13 cellular contexts compared by ENCODE assay signal in genomic region chr12:52149651-52150241, GRCh38. TPM values are rescaled to one million over a fixed set of nuclear protein-coding genes. Genes with fewer than 3 reads are reported as not detected.
DNase-seq lines count a peak whose midpoint lies in the region; ATAC-seq and TF ChIP-seq lines count a peak whose summit lies in the region.
"Had no signal": no experiment of that assay in that cellular context is flagged by ENCODE, and none has a peak within 500 bp of the region (broad histone marks: within the 10 kb centered on the region; RNA-seq: fewer than 3 reads in every experiment).

No MANE protein-coding gene starts in this region.

- H2BK5ac ChIP-seq in trophoblast cell (ENCODE audit: low read depth, low read length, poor library complexity), result no peak overlapping the region

- TF ChIP-seq CTCF in Caco-2 (IDR thresholded peaks at IDR 0.05; ENCODE audit: insufficient read depth in 1 of 2, low read depth in 1 of 2, low read length in 1 of 2, severe bottlenecking in 1 of 2, unreplicated experiment in 1 of 2) (no peak), Panc1 (IDR thresholded peaks at IDR 0.05) (no peak), epithelial cell of esophagus (IDR thresholded peaks at IDR 0.05; ENCODE audit: insufficient read depth, low read depth, low read length, missing control alignments) (no peak), GM10248 (IDR thresholded peaks at IDR 0.05; ENCODE audit: control extremely low read depth, extremely low read depth, low read depth, missing control alignments) (no peak)

- peak overlapping the region; percentile 97 for H4K91ac ChIP-seq in trophoblast cell (ENCODE audit: low read depth, low read length)

- H3K27ac ChIP-seq in Panc1 (ENCODE audit: low read length) (peak overlapping the region; percentile 97), trophoblast cell (ENCODE audit: low read depth, low read length) (no peak overlapping the region)
- H3K27ac ChIP-seq: KMS-11 had no signal

- H3K36me3 ChIP-seq in Caco-2 (ENCODE audit: control insufficient read depth, insufficient read depth, low read length) (no peaks in the 10 kb centered on the region), Panc1 (ENCODE audit: control insufficient read depth, insufficient read depth, low read length) (no peaks in the 10 kb centered on the region), trophoblast cell (ENCODE audit: control insufficient read depth in 1 of 2, insufficient read depth in 2 of 2, low read length in 2 of 2) (no peaks in the 10 kb centered on the region)
- H3K36me3 ChIP-seq: BLaER1 treated with 17β-estradiol and CSF1 and Interleukin-3, amounts not matched to agents 10 nM and 100 nM had no signal

- H3K14ac ChIP-seq in trophoblast cell (ENCODE audit: low read length), result no peak overlapping the region

- H3K9ac ChIP-seq in trophoblast cell (ENCODE audit: low read length), result no peak overlapping the region
- H3K9ac ChIP-seq: BLaER1 treated with 17β-estradiol and CSF1 and Interleukin-3, amounts not matched to agents 10 nM and 100 nM; KMS-11 had no signal

- no peak overlapping the region for H2AFZ ChIP-seq in trophoblast cell (ENCODE audit: insufficient read depth, low read length, poor library complexity)

- H3K9me3 ChIP-seq in Caco-2 (no peaks in the 10 kb centered on the region), Panc1 (ENCODE audit: control insufficient read depth, insufficient read depth, low read depth, low read length) (no peaks in the 10 kb centered on the region), trophoblast cell (ENCODE audit: insufficient read depth, low read depth, low read length) (no peaks in the 10 kb centered on the region)
- H3K9me3 ChIP-seq: BLaER1 treated with 17β-estradiol and CSF1 and Interleukin-3, amounts not matched to agents 10 nM and 100 nM had no signal

- ATAC-seq in Panc1, result no peak

- peak overlapping the region; percentile 14 for H2BK12ac ChIP-seq in trophoblast cell (ENCODE audit: low read length)

- H3K36me3 Mint-ChIP-seq in Caco-2 (ENCODE audit: insufficient read depth, unreplicated experiment), result no peaks in the 10 kb centered on the region
- H3K36me3 Mint-ChIP-seq: activated naive CD8-positive, alpha-beta T cell treated with anti-CD3 and anti-CD28 coated beads, Interleukin-2, amount 10 ng/mL, durations not matched to agents 7 days and 5 days had no signal

- WGBS in trophoblast cell (ENCODE audit: extremely low coverage, insufficient coverage, insufficient read length), result no CpG with 5 or more reads among the region's 5 CpGs

- no peak overlapping the region for H3K4me2 ChIP-seq in trophoblast cell (ENCODE audit: low read length)
- H3K4me2 ChIP-seq: KMS-11 had no signal

- H3K27me3 ChIP-seq in Caco-2 (replicated peaks; ENCODE audit: control insufficient read depth, insufficient read depth, low read length), result no peaks in the 10 kb centered on the region
- no peaks in the 10 kb centered on the region for H3K27me3 ChIP-seq in Panc1 (ENCODE audit: control insufficient read depth, insufficient read depth, low read length)
- no peaks in the 10 kb centered on the region for H3K27me3 ChIP-seq in trophoblast cell (ENCODE audit: insufficient read depth, low read length)
- H3K27me3 ChIP-seq: BLaER1 treated with 17β-estradiol and CSF1 and Interleukin-3, amounts not matched to agents 10 nM and 100 nM had no signal

- BruUV-seq in Caco-2 (replicated peaks; lab: Mats Ljungman, UMichigan) (no TSS peak), Panc1 (replicated peaks; lab: Mats Ljungman, UMichigan) (no TSS peak)

- H3K4me1 ChIP-seq in Caco-2 (peaks cover 43% of the 10 kb centered on the region), Panc1 (ENCODE audit: control insufficient read depth, insufficient read depth, low read length) (peaks cover 69% of the 10 kb centered on the region), trophoblast cell (ENCODE audit: control insufficient read depth in 1 of 2, insufficient read depth in 2 of 2, low read length in 2 of 2) (peaks cover 32 to 58% of the 10 kb centered on the region in 2 experiments)

- H2BK120ac ChIP-seq in trophoblast cell (ENCODE audit: insufficient read depth, low read length, poor library complexity), result peak overlapping the region; percentile 3

- H3K9me3 Mint-ChIP-seq in Caco-2 (ENCODE audit: unreplicated experiment), result no peaks in the 10 kb centered on the region
- H3K9me3 Mint-ChIP-seq: activated naive CD8-positive, alpha-beta T cell treated with anti-CD3 and anti-CD28 coated beads, Interleukin-2, amount 10 ng/mL, durations not matched to agents 7 days and 5 days had no signal

- no peak overlapping the region for H3K18ac ChIP-seq in trophoblast cell (ENCODE audit: low read length)

- peak overlapping the region; percentile 13 for H4K8ac ChIP-seq in trophoblast cell (ENCODE audit: low read depth, low read length)

- no peak overlapping the region for H3K4me3 Mint-ChIP-seq in Caco-2 (ENCODE audit: unreplicated experiment)
- H3K4me3 Mint-ChIP-seq: activated naive CD8-positive, alpha-beta T cell treated with anti-CD3 and anti-CD28 coated beads, Interleukin-2, amount 10 ng/mL, durations not matched to agents 7 days and 5 days had no signal

- H3K79me2 ChIP-seq in trophoblast cell (ENCODE audit: control insufficient read depth, insufficient read depth, low read length, poor library complexity), result peaks cover 7% of the 10 kb centered on the region

- in situ Hi-C loops in Panc1 (cut with HindIII; ENCODE audit: low pct_unique_long_range_greater_than_20kb, low sequenced_read_pairs), result no loop called here

- DNase-seq in Caco-2 (no peak), Panc1 (ENCODE audit: low read depth, low spot score) (no peak), epithelial cell of esophagus (ENCODE audit: low read depth) (peak; percentile 36), trophoblast cell (peak; percentile 57 to 75), 8988T (no peak), GM10248 (ENCODE audit: extremely low spot score) (no peak), NCI-H2029 treated with DMSO at 0.1 percent for 48 hours (lab: John Stamatoyannopoulos, UW) (no peak)
- no peak for DNase-seq in activated CD4-positive, alpha-beta T cell treated with anti-CD3 and anti-CD28 coated beads for 1 hour
- DNase-seq: activated naive CD8-positive, alpha-beta T cell treated with anti-CD3 and anti-CD28 coated beads, Interleukin-2, amount 10 ng/mL, durations not matched to agents 7 days and 5 days; NCI-H2029 had no signal

- H3K4me3 ChIP-seq in Caco-2 (ENCODE audit: low read depth, low read length) (no peak overlapping the region), Panc1 (ENCODE audit: low read depth in 2 of 2, low read length in 2 of 2) (no peak overlapping the region), epithelial cell of esophagus (ENCODE audit: low read length) (no peak overlapping the region), trophoblast cell (ENCODE audit: low read depth, low read length) (no peak overlapping the region)
- H3K4me3 ChIP-seq: BLaER1 treated with 17β-estradiol and CSF1 and Interleukin-3, amounts not matched to agents 10 nM and 100 nM had no signal

- H3K4me1 Mint-ChIP-seq in Caco-2 (ENCODE audit: low read depth, unreplicated experiment), result peaks cover 8% of the 10 kb centered on the region

- peak overlapping the region; percentile 37 for H2AK5ac ChIP-seq in trophoblast cell (ENCODE audit: low read length)

- CTCF ChIA-PET in Caco-2 (lab: Charles Lee) (no interaction called here), Panc1 (lab: Charles Lee) (interaction anchor here (0.5 to 2.2 kb wide), 3 partner anchors 129 to 730 kb away, joined by 3 to 7 read pairs (median 6); no protein-coding TSS in a partner anchor), GM10248 (lab: Yijun Ruan, JAX) (interaction anchor here (0.8 to 2.0 kb wide), 5 partner anchors 10 to 730 kb away, joined by 3 to 4 read pairs (median 3); no protein-coding TSS in a partner anchor)

- intact Hi-C loops in Caco-2 (cut with micrococcal nuclease; ENCODE audit: unreplicated experiment), result no loop called here
- intact Hi-C loops in Panc1 (cut with micrococcal nuclease; ENCODE audit: unreplicated experiment), result loop anchor here (10.0 kb wide), 2 partner anchors 225 to 435 kb away; no protein-coding TSS in a partner anchor

- POLR2A ChIA-PET in Caco-2 (lab: Charles Lee) (no interaction called here), Panc1 (lab: Charles Lee) (interaction anchor here (0.7 kb wide), 1 partner anchor 191 kb away, joined by 4 read pairs; no protein-coding TSS in a partner anchor), GM10248 (lab: Yijun Ruan, JAX) (no interaction called here)

- no peak overlapping the region for H4K12ac ChIP-seq in trophoblast cell (ENCODE audit: low read depth, low read length)

- H3K27ac Mint-ChIP-seq in Caco-2 (ENCODE audit: unreplicated experiment), result peak overlapping the region; percentile 70
- H3K27ac Mint-ChIP-seq: activated naive CD8-positive, alpha-beta T cell treated with anti-CD3 and anti-CD28 coated beads, Interleukin-2, amount 10 ng/mL, durations not matched to agents 7 days and 5 days had no signal

- H3K4ac ChIP-seq in trophoblast cell (ENCODE audit: low read depth, low read length), result no peak overlapping the region

- peaks cover 58% of the 10 kb centered on the region for H3K79me1 ChIP-seq in trophoblast cell (ENCODE audit: low read length)

- H3K23ac ChIP-seq in trophoblast cell (ENCODE audit: low read length), result no peak overlapping the region

- H3K27me3 Mint-ChIP-seq in Caco-2 (ENCODE audit: insufficient read depth, unreplicated experiment), result no peaks in the 10 kb centered on the region

RNA-seq across cellular contexts. Expression of gene KRT80, which starts 42.1 kb away (rescaled TPM):
- total RNA-seq in Caco-2 (2022), result 0.26 and 0.29 TPM in 2 replicates
- total RNA-seq in Panc1 (2021; ENCODE audit: unreplicated experiment), result 51.5 TPM
- polyA plus RNA-seq in Panc1 (2012; ENCODE audit: insufficient read length), result 30.3 TPM
- 26.3 and 28.8 TPM in 2 replicates for polyA plus RNA-seq in trophoblast cell (2013)
- total RNA-seq: activated CD8-positive, alpha-beta memory T cell treated with anti-CD3 and anti-CD28 coated beads for 36 hours; activated naive CD8-positive, alpha-beta T cell treated with anti-CD3 and anti-CD28 coated beads, Interleukin-2, amount 10 ng/mL, durations not matched to agents 7 days and 5 days had no signal

Comparison
In these comparisons a context has a peak if more than half of its experiments do, and no peak if none do; other contexts are left out.
1. DNase-seq: peak in epithelial cell of esophagus (single experiment) and trophoblast cell (2 of 2); none in Caco-2 (0 of 2), Panc1 (single experiment), activated CD4-positive, alpha-beta T cell treated with anti-CD3 and anti-CD28 coated beads for 1 hour (single experiment), 8988T (single experiment), GM10248 (single experiment) and NCI-H2029 treated with DMSO at 0.1 percent for 48 hours (single experiment).
2. RNA of gene KRT80, which starts 42.1 kb away (total RNA-seq): 51.5 TPM in Panc1 (single experiment); 0.26 to 0.29 TPM in Caco-2; every median in the first group is over 10 times any median in the second.